ENCODE assay signal across 1 cellular context in the genomic region with DNA sequence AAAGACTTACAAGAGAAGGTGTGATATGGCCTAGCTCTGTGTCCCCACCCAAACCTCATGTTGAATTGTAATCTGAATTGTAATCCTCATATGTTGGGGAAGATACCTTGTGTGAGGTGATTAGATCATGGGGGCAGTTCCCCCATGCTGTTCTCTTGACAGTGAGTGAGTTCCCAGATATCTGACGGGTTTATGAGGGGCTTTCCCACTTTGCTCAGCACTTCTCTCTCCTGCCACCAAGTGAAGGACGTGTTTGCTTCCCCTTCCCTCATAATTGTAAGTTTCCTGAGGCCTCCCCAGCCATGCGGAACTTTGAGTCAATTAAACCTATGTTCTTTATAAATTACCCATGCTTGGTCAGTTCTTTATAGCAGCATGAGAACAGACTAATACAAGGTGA.
TF ChIP-seq lines count a peak whose summit lies in the region.

No MANE protein-coding gene starts in this region.

TF ChIP-seq in GM23338, 12 proteins besides CTCF, POLR2A, EP300 and RAD21 (continued from another document):
- TF ChIP-seq, protein P1, sequence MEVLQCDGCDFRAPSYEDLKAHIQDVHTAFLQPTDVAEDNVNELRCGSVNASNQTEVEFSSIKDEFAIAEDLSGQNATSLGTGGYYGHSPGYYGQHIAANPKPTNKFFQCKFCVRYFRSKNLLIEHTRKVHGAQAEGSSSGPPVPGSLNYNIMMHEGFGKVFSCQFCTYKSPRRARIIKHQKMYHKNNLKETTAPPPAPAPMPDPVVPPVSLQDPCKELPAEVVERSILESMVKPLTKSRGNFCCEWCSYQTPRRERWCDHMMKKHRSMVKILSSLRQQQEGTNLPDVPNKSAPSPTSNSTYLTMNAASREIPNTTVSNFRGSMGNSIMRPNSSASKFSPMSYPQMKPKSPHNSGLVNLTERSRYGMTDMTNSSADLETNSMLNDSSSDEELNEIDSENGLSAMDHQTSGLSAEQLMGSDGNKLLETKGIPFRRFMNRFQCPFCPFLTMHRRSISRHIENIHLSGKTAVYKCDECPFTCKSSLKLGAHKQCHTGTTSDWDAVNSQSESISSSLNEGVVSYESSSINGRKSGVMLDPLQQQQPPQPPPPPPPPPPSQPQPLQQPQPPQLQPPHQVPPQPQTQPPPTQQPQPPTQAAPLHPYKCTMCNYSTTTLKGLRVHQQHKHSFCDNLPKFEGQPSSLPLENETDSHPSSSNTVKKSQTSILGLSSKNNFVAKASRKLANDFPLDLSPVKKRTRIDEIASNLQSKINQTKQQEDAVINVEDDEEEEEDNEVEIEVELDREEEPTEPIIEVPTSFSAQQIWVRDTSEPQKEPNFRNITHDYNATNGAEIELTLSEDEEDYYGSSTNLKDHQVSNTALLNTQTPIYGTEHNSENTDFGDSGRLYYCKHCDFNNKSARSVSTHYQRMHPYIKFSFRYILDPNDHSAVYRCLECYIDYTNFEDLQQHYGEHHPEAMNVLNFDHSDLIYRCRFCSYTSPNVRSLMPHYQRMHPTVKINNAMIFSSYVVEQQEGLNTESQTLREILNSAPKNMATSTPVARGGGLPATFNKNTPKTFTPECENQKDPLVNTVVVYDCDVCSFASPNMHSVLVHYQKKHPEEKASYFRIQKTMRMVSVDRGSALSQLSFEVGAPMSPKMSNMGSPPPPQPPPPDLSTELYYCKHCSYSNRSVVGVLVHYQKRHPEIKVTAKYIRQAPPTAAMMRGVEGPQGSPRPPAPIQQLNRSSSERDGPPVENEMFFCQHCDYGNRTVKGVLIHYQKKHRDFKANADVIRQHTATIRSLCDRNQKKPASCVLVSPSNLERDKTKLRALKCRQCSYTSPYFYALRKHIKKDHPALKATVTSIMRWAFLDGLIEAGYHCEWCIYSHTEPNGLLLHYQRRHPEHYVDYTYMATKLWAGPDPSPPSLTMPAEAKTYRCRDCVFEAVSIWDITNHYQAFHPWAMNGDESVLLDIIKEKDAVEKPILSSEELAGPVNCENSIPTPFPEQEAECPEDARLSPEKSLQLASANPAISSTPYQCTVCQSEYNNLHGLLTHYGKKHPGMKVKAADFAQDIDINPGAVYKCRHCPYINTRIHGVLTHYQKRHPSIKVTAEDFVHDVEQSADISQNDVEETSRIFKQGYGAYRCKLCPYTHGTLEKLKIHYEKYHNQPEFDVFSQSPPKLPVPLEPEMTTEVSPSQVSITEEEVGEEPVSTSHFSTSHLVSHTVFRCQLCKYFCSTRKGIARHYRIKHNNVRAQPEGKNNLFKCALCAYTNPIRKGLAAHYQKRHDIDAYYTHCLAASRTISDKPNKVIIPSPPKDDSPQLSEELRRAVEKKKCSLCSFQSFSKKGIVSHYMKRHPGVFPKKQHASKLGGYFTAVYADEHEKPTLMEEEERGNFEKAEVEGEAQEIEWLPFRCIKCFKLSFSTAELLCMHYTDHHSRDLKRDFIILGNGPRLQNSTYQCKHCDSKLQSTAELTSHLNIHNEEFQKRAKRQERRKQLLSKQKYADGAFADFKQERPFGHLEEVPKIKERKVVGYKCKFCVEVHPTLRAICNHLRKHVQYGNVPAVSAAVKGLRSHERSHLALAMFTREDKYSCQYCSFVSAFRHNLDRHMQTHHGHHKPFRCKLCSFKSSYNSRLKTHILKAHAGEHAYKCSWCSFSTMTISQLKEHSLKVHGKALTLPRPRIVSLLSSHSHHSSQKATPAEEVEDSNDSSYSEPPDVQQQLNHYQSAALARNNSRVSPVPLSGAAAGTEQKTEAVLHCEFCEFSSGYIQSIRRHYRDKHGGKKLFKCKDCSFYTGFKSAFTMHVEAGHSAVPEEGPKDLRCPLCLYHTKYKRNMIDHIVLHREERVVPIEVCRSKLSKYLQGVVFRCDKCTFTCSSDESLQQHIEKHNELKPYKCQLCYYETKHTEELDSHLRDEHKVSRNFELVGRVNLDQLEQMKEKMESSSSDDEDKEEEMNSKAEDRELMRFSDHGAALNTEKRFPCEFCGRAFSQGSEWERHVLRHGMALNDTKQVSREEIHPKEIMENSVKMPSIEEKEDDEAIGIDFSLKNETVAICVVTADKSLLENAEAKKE (CRISPR knock-in tag; IDR thresholded peaks at IDR 0.05) = no peak
